In the genomic region with DNA sequence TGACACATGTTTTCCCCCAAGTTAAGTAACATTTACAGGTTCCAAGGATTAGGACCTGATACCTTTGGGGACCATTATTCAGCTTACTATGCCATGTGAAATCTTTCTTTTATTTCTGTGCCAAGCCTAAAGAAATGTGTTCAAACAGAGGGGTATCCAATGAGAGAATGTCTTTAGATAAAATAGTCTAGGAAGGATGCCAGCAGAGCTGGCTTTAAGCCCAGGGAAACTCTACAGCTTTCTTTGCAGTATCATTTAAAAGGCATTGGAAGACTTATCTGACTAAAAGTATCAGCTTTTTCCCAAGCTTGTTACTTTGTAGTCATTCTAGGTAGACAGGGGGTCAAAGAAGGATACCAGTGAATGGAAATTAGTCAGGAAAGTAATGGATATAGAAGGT, we compare ENCODE assay signal across 13 cellular contexts.
DNase-seq lines count a peak whose midpoint lies in the region; ATAC-seq and TF ChIP-seq lines count a peak whose summit lies in the region.
"Had no signal": no experiment of that assay in that cellular context is flagged by ENCODE, and none has a peak within 500 bp of the region (broad histone marks: within the 10 kb centered on the region; RNA-seq: fewer than 3 reads in every experiment).

No MANE protein-coding gene starts in this region.

- H3K9me3 ChIP-seq in RWPE2 (ENCODE audit: severe bottlenecking): no peaks in the 10 kb centered on the region

- TF ChIP-seq CTCF in RWPE2 (IDR thresholded peaks at IDR 0.05; ENCODE audit: poor library complexity, severe bottlenecking) (no peak), fibroblast of the aortic adventitia (IDR thresholded peaks at IDR 0.05; ENCODE audit: insufficient read depth, low read length) (no peak)

- peak; percentile 15 for DNase-seq in NCI-H2029 treated with DMSO at 0.1 percent for 48 hours (lab: John Stamatoyannopoulos, UW)
- no peak for DNase-seq in NCI-H2029 (lab: John Stamatoyannopoulos, UW)
- no peak for DNase-seq in RWPE2 (ENCODE audit: low spot score)
- DNase-seq in fibroblast of the aortic adventitia (ENCODE audit: low read depth): peak; percentile 92
- DNase-seq in superior temporal gyrus (ENCODE audit: extremely low spot score): peak; percentile 74
- DNase-seq in 8988T: no peak
- DNase-seq in activated CD8-positive, alpha-beta memory T cell treated with anti-CD3 and anti-CD28 coated beads, Interleukin-2, amount 50 U/mL, for 4 hours: no peak
- DNase-seq: activated naive CD4-positive, alpha-beta T cell treated with anti-CD3 and anti-CD28 coated beads, Interleukin-2, amount 10 ng/mL, durations not matched to agents 7 days and 5 days; DND-41; stimulated activated CD4-positive, alpha-beta T cell treated with anti-CD3 and anti-CD28 coated beads, Interleukin-4, amount 100 ng/mL, for 4 hours had no signal

- H3K4me3 ChIP-seq in RWPE2 (ENCODE audit: severe bottlenecking) (no peak overlapping the region), fibroblast of the aortic adventitia (ENCODE audit: low read depth, low read length) (no peak overlapping the region)
- H3K4me3 ChIP-seq: lung had no signal

- H3K4me1 ChIP-seq in RWPE2 (ENCODE audit: insufficient read depth, poor library complexity, severe bottlenecking): peaks cover 56% of the 10 kb centered on the region

- ATAC-seq in RWPE2 (ENCODE audit: low read depth) (peak; percentile 7; the same call in 2 of the 3 replicates), GM21447 (IDR thresholded peaks at IDR 0.05; ENCODE audit: unreplicated experiment) (no peak)

- peak overlapping the region; percentile 40 for H3K27ac ChIP-seq in RWPE2 (ENCODE audit: poor library complexity, severe bottlenecking)
- H3K27ac ChIP-seq: 22Rv1 had no signal

- H3K27me3 ChIP-seq in RWPE2 (ENCODE audit: insufficient read depth, poor library complexity, severe bottlenecking): no peaks in the 10 kb centered on the region

- H3K36me3 ChIP-seq in RWPE2 (ENCODE audit: low read depth): no peaks in the 10 kb centered on the region

Comparison
In these comparisons a context has a peak if more than half of its experiments do, and no peak if none do; other contexts are left out.
1. DNase-seq: peak in NCI-H2029 treated with DMSO at 0.1 percent for 48 hours (single experiment), fibroblast of the aortic adventitia (single experiment) and superior temporal gyrus (single experiment); none in NCI-H2029 (single experiment), RWPE2 (single experiment), 8988T (single experiment) and activated CD8-positive, alpha-beta memory T cell treated with anti-CD3 and anti-CD28 coated beads, Interleukin-2, amount 50 U/mL, for 4 hours (single experiment).